In genomic region chr6:91669904-91670295, GRCh38 we compare ENCODE assay signal across 13 cellular contexts.
"Had no signal": no experiment of that assay in that cellular context is flagged by ENCODE, and none has a peak within 500 bp of the region (broad histone marks: within the 10 kb centered on the region; RNA-seq: fewer than 3 reads in every experiment).

No MANE protein-coding gene starts in this region.

- FAIRE-seq: pancreas, urothelium cell line had no signal

- H3K9me3 ChIP-seq: heart left ventricle, pancreas had no signal

- ATAC-seq: naive thymus-derived CD8-positive, alpha-beta T cell had no signal

- H3K27ac ChIP-seq: heart left ventricle, neural progenitor cell, pancreas had no signal

- H3K36me3 ChIP-seq: heart left ventricle, neural progenitor cell, pancreas had no signal

- H3K4me2 ChIP-seq: neural progenitor cell, smooth muscle cell had no signal

- H3K4me1 ChIP-seq: neural progenitor cell, pancreas had no signal

- H3K4me1 Mint-ChIP-seq: naive thymus-derived CD8-positive, alpha-beta T cell had no signal

- H3K27me3 Mint-ChIP-seq: dendritic cell treated with granulocyte-macrophage colony-stimulating factor and Interleukin-4, amounts not matched to agents 40 ng/mL and 50 ng/mL, for 4 days; naive thymus-derived CD8-positive, alpha-beta T cell; progenitor cell of endocrine pancreas; type B pancreatic cell had no signal

- H3K4me3 ChIP-seq: heart left ventricle, neural progenitor cell, pancreas, smooth muscle cell had no signal

- DNase-seq: foreskin melanocyte; heart left ventricle; mammary epithelial cell; naive thymus-derived CD8-positive, alpha-beta T cell; pancreas; stimulated activated CD4-positive, alpha-beta T cell treated with anti-CD3 and anti-CD28 coated beads, Interleukin-2, amount 100 ng/mL, for 48 hours; stimulated activated naive CD4-positive, alpha-beta T cell treated with Interleukin-2 at 50 U/mL for 16 hours had no signal

- H3K9me3 Mint-ChIP-seq: type B pancreatic cell had no signal

- H3K9ac ChIP-seq: neural progenitor cell had no signal

- H3K27me3 ChIP-seq: heart left ventricle, neural progenitor cell, pancreas had no signal

- H3K4me3 Mint-ChIP-seq: dendritic cell treated with granulocyte-macrophage colony-stimulating factor and Interleukin-4, amounts not matched to agents 40 ng/mL and 50 ng/mL, for 4 days; naive thymus-derived CD8-positive, alpha-beta T cell; neural progenitor cell had no signal

- H3K36me3 Mint-ChIP-seq: naive thymus-derived CD8-positive, alpha-beta T cell; neural progenitor cell; type B pancreatic cell had no signal

- H3K27ac Mint-ChIP-seq: dendritic cell treated with granulocyte-macrophage colony-stimulating factor and Interleukin-4, amounts not matched to agents 40 ng/mL and 50 ng/mL, for 4 days; naive thymus-derived CD8-positive, alpha-beta T cell; progenitor cell of endocrine pancreas; type B pancreatic cell had no signal
